ENCODE assay signal across 1 cellular context in genomic region chr1:12014141-12014981, GRCh38.
TF ChIP-seq lines count a peak whose summit lies in the region.

No MANE protein-coding gene starts in this region.

TF ChIP-seq in HEK293, 187 proteins besides CTCF, POLR2A, EP300 and RAD21 (continued from another document):
- peak; percentile 55 for TF ChIP-seq PRDM4 (tag by site-specific recombination; IDR thresholded peaks at IDR 0.05)
- TF ChIP-seq ZNF324 (tag by site-specific recombination; IDR thresholded peaks at IDR 0.05) = no peak
TF ChIP-seq in HEK293: peak in this region for 2.
